ENCODE assay signal across 1 cellular context in genomic region chr6:143510991-143511891, GRCh38.
TF ChIP-seq lines count a peak whose summit lies in the region.

Gene FUCA2 (minus strand): TSS chr6:143511720. CDS start chr6:143511634, 86 bp downstream.

TF ChIP-seq in K562, 482 proteins besides CTCF, POLR2A, EP300 and RAD21 (continued from another document and continues in another):
- TF ChIP-seq SNAPC5 (CRISPR knock-in tag; IDR thresholded peaks at IDR 0.05): no peak
- TF ChIP-seq MECOM (CRISPR knock-in tag; IDR thresholded peaks at IDR 0.05): no peak
- peak; percentile 29 to 36; a peak in 1 of 4 replicates for TF ChIP-seq SIN3A (IDR thresholded peaks at IDR 0.05; ENCODE audit: borderline replicate concordance in 2 of 2, control insufficient read depth in 1 of 2, low read depth in 2 of 2, low read length in 2 of 2)
- TF ChIP-seq MXI1 (IDR thresholded peaks at IDR 0.05; ENCODE audit: low read depth, low read length): 0 out of 2 replicates have a peak, but pooled peaks have one; percentile 41
- no peak for TF ChIP-seq FOS (IDR thresholded peaks at IDR 0.05; ENCODE audit: extremely low read depth, insufficient read length)
- TF ChIP-seq ZHX1 (conservative IDR thresholded peaks at IDR 0.05; ENCODE audit: low read length): no peak
- peak; percentile 67; the same call in 1 of the 2 replicates for TF ChIP-seq FOXO4 (CRISPR knock-in tag; IDR thresholded peaks at IDR 0.05)
- TF ChIP-seq BCL6 (CRISPR knock-in tag; IDR thresholded peaks at IDR 0.05): no peak
- peak; percentile 86 for TF ChIP-seq MAZ (CRISPR knock-in tag; conservative IDR thresholded peaks at IDR 0.05 in 1 of 2, IDR thresholded peaks at IDR 0.05 in 1 of 2)
- TF ChIP-seq SMAD3 (CRISPR knock-in tag; conservative IDR thresholded peaks at IDR 0.05): no peak; the same call in 1 of the 2 replicates
- peak; percentile 81 for TF ChIP-seq ZBTB49 (CRISPR knock-in tag; IDR thresholded peaks at IDR 0.05; ENCODE audit: borderline replicate concordance)
- TF ChIP-seq ZNF507 (tag; conservative IDR thresholded peaks at IDR 0.05): no peak
- peak; percentile 96 for TF ChIP-seq HMGN3 (IDR thresholded peaks at IDR 0.05; ENCODE audit: borderline replicate concordance, extremely low read depth, insufficient read length, low read depth, low read length)
- no peak for TF ChIP-seq ARID3A (IDR thresholded peaks at IDR 0.05; ENCODE audit: borderline replicate concordance, low read depth, low read length)
- no peak for TF ChIP-seq NUFIP1 (IDR thresholded peaks at IDR 0.05; ENCODE audit: partially characterized antibody)
- peak; percentile 76 for TF ChIP-seq ETV5 (CRISPR knock-in tag; IDR thresholded peaks at IDR 0.05; ENCODE audit: low read depth)
- peak; percentile 86; the same call in 1 of the 2 replicates for TF ChIP-seq AFF4 (CRISPR knock-in tag; IDR thresholded peaks at IDR 0.05)
- no peak for TF ChIP-seq TRIM25 (IDR thresholded peaks at IDR 0.05; ENCODE audit: borderline replicate concordance)
- TF ChIP-seq KAT7 (CRISPR knock-in tag; IDR thresholded peaks at IDR 0.05; ENCODE audit: borderline replicate concordance): peak; percentile 99
- TF ChIP-seq ZNF639 (CRISPR knock-in tag; conservative IDR thresholded peaks at IDR 0.05 in 1 of 2, IDR thresholded peaks at IDR 0.05 in 1 of 2): peak in 1 of 2 experiments; percentile 70; a peak in 2 of 4 replicates
- TF ChIP-seq PPARD (CRISPR knock-in tag; IDR thresholded peaks at IDR 0.05): no peak
- TF ChIP-seq ARID1B (IDR thresholded peaks at IDR 0.05): no peak; the same call in none of the 2 replicates
- TF ChIP-seq BMI1 (IDR thresholded peaks at IDR 0.05; ENCODE audit: low read length): no peak
- TF ChIP-seq ARHGAP35 (IDR thresholded peaks at IDR 0.05; ENCODE audit: partially characterized antibody): no peak
- TF ChIP-seq DIDO1 (tag; IDR thresholded peaks at IDR 0.05; ENCODE audit: low read depth): no peak
- 0 out of 2 replicates have a peak, but pooled peaks have one; percentile 16 for TF ChIP-seq TEAD2 (tag; IDR thresholded peaks at IDR 0.05)
- TF ChIP-seq DDX20 (tag; IDR thresholded peaks at IDR 0.05; ENCODE audit: low read depth): no peak
- 0 out of 2 replicates have a peak, but pooled peaks have one; percentile 57 for TF ChIP-seq ZNF445 (CRISPR knock-in tag; IDR thresholded peaks at IDR 0.05; ENCODE audit: low read depth)
- no peak for TF ChIP-seq MLX (CRISPR knock-in tag; conservative IDR thresholded peaks at IDR 0.05)
- TF ChIP-seq ZNF644 (tag; IDR thresholded peaks at IDR 0.05; ENCODE audit: low read depth): no peak
- no peak for TF ChIP-seq AFF1 (IDR thresholded peaks at IDR 0.05; ENCODE audit: low read depth in 1 of 2, partially characterized antibody in 2 of 2)
- TF ChIP-seq NR3C1 (CRISPR knock-in tag; IDR thresholded peaks at IDR 0.05): peak; percentile 97
- TF ChIP-seq THRA (IDR thresholded peaks at IDR 0.05): no peak
- no peak for TF ChIP-seq CBFB (CRISPR knock-in tag; IDR thresholded peaks at IDR 0.05)
